In the genomic region with DNA sequence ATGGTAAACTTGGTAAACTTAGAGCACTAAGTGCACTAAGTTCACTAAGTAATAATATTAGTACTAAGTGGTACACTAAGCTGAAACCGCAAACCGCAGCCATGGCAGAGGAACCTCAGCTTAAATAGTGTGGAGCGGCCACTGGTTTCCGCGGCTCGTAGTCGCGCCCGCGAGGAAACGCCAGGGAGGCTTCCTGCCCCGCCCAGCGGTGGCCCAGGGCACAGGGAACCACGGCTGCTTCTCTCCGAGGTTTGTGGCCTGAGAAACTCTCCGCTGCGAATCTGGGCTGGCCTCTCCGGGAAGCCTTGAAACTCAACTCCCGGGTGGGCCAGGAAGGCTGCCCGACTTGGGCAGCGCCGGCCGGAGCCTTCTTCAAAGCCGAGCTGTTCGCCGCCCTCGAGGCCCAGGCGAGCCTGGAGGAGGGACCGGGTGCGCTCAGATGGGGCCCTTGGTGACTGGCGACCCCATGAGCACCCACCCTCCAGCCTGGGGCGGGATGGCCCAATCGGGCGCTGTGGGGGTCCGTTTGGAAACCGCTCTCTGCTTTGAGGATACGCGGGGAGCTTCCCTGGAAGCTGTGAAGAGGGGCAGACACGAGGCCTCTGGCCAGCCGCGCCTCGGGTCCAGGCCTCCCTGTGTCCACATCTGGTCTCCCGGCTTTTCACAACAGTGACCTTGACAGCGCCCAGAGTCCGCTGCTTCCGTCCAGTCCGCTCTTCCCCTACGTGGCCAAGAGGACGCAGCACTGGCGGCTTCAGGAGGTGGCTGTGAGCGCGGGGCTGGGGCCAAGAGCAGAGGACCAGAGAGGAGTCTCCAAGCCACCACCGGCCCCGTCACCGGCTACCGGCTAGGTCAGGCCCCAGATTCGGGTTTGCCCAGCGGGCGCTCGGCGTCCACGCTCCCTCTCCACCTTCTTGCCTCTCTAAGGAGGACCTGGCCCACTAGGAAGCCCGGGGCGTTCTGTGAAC, we compare ENCODE assay signal across 1 cellular context.
TF ChIP-seq lines count a peak whose summit lies in the region.

No MANE protein-coding gene starts in this region.

TF ChIP-seq in HepG2, 621 proteins besides CTCF, POLR2A, EP300 and RAD21 (continued from another document and continues in another):
- TF ChIP-seq, protein P1, sequence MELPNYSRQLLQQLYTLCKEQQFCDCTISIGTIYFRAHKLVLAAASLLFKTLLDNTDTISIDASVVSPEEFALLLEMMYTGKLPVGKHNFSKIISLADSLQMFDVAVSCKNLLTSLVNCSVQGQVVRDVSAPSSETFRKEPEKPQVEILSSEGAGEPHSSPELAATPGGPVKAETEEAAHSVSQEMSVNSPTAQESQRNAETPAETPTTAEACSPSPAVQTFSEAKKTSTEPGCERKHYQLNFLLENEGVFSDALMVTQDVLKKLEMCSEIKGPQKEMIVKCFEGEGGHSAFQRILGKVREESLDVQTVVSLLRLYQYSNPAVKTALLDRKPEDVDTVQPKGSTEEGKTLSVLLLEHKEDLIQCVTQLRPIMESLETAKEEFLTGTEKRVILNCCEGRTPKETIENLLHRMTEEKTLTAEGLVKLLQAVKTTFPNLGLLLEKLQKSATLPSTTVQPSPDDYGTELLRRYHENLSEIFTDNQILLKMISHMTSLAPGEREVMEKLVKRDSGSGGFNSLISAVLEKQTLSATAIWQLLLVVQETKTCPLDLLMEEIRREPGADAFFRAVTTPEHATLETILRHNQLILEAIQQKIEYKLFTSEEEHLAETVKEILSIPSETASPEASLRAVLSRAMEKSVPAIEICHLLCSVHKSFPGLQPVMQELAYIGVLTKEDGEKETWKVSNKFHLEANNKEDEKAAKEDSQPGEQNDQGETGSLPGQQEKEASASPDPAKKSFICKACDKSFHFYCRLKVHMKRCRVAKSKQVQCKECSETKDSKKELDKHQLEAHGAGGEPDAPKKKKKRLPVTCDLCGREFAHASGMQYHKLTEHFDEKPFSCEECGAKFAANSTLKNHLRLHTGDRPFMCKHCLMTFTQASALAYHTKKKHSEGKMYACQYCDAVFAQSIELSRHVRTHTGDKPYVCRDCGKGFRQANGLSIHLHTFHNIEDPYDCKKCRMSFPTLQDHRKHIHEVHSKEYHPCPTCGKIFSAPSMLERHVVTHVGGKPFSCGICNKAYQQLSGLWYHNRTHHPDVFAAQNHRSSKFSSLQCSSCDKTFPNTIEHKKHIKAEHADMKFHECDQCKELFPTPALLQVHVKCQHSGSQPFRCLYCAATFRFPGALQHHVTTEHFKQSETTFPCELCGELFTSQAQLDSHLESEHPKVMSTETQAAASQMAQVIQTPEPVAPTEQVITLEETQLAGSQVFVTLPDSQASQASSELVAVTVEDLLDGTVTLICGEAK (IDR thresholded peaks at IDR 0.05): no peak
- TF ChIP-seq, protein P1 (CRISPR knock-in tag; IDR thresholded peaks at IDR 0.05): peak; percentile 41; the same call in 1 of the 2 replicates
- TF ChIP-seq BCL6 (CRISPR knock-in tag; IDR thresholded peaks at IDR 0.05): peak; percentile 92
- no peak for TF ChIP-seq ZNF891 (CRISPR knock-in tag; IDR thresholded peaks at IDR 0.05)
- no peak for TF ChIP-seq TRIM22 (IDR thresholded peaks at IDR 0.05)
- TF ChIP-seq ZNF788 (CRISPR knock-in tag; IDR thresholded peaks at IDR 0.05; ENCODE audit: borderline replicate concordance): no peak
- TF ChIP-seq EED (CRISPR knock-in tag; IDR thresholded peaks at IDR 0.05): peak; percentile 87
- peak; percentile 42 for TF ChIP-seq HNF1B (CRISPR knock-in tag; IDR thresholded peaks at IDR 0.05)
- 0 out of 2 replicates have a peak, but pooled peaks have one; percentile 62 for TF ChIP-seq ZNF724P (CRISPR knock-in tag; IDR thresholded peaks at IDR 0.05; ENCODE audit: borderline replicate concordance)
- no peak for TF ChIP-seq ZNF30 (CRISPR knock-in tag; IDR thresholded peaks at IDR 0.05)
- TF ChIP-seq ASH2L (IDR thresholded peaks at IDR 0.05; ENCODE audit: insufficient read length, low read depth, low read length): no peak
- TF ChIP-seq ZNF17 (CRISPR knock-in tag; IDR thresholded peaks at IDR 0.05): no peak
- no peak for TF ChIP-seq DBP (CRISPR knock-in tag; IDR thresholded peaks at IDR 0.05; ENCODE audit: not compliant biosample characterization)
- TF ChIP-seq SPEN (CRISPR knock-in tag; IDR thresholded peaks at IDR 0.05; ENCODE audit: low read depth): no peak
- TF ChIP-seq ZNF7 (CRISPR knock-in tag; IDR thresholded peaks at IDR 0.05): no peak
- TF ChIP-seq KMT2B (CRISPR knock-in tag; IDR thresholded peaks at IDR 0.05): no peak
- no peak for TF ChIP-seq RARG (CRISPR knock-in tag; IDR thresholded peaks at IDR 0.05; ENCODE audit: low read depth)
- 0 out of 2 replicates have a peak, but pooled peaks have one; percentile 22 for TF ChIP-seq MEF2D (CRISPR knock-in tag; IDR thresholded peaks at IDR 0.05)
- TF ChIP-seq ZNF460 (CRISPR knock-in tag; IDR thresholded peaks at IDR 0.05; ENCODE audit: borderline replicate concordance): 0 out of 2 replicates have a peak, but pooled peaks have one; percentile 9
- TF ChIP-seq PAX8 (CRISPR knock-in tag; IDR thresholded peaks at IDR 0.05; ENCODE audit: borderline replicate concordance): no peak
- TF ChIP-seq TARDBP (CRISPR knock-in tag; IDR thresholded peaks at IDR 0.05): 0 out of 2 replicates have a peak, but pooled peaks have one; percentile 38
- no peak for TF ChIP-seq RFX1 (IDR thresholded peaks at IDR 0.05)
- TF ChIP-seq EZH2 (conservative IDR thresholded peaks at IDR 0.05; ENCODE audit: low read depth, low read length): no peak
- TF ChIP-seq ZNF343 (CRISPR knock-in tag; IDR thresholded peaks at IDR 0.05): no peak
- no peak for TF ChIP-seq ELK4 (CRISPR knock-in tag; IDR thresholded peaks at IDR 0.05; ENCODE audit: borderline replicate concordance)
- TF ChIP-seq SAFB2 (CRISPR knock-in tag; IDR thresholded peaks at IDR 0.05; ENCODE audit: borderline replicate concordance, low read depth): no peak
- TF ChIP-seq, protein P2, sequence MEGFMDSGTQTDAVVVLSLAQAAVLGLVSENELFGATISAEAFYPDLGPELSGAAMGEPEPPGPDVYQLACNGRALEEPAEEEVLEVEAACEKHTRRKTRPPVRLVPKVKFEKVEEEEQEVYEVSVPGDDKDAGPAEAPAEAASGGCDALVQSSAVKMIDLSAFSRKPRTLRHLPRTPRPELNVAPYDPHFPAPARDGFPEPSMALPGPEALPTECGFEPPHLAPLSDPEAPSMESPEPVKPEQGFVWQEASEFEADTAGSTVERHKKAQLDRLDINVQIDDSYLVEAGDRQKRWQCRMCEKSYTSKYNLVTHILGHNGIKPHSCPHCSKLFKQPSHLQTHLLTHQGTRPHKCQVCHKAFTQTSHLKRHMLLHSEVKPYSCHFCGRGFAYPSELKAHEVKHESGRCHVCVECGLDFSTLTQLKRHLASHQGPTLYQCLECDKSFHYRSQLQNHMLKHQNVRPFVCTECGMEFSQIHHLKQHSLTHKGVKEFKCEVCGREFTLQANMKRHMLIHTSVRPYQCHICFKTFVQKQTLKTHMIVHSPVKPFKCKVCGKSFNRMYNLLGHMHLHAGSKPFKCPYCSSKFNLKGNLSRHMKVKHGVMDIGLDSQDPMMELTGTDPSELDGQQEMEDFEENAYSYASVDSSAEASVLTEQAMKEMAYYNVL (CRISPR knock-in tag; IDR thresholded peaks at IDR 0.05; ENCODE audit: borderline replicate concordance): no peak
- TF ChIP-seq ZNF430 (CRISPR knock-in tag; IDR thresholded peaks at IDR 0.05): no peak
- TF ChIP-seq, protein P3, sequence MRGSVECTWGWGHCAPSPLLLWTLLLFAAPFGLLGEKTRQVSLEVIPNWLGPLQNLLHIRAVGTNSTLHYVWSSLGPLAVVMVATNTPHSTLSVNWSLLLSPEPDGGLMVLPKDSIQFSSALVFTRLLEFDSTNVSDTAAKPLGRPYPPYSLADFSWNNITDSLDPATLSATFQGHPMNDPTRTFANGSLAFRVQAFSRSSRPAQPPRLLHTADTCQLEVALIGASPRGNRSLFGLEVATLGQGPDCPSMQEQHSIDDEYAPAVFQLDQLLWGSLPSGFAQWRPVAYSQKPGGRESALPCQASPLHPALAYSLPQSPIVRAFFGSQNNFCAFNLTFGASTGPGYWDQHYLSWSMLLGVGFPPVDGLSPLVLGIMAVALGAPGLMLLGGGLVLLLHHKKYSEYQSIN (CRISPR knock-in tag; IDR thresholded peaks at IDR 0.05; ENCODE audit: borderline replicate concordance): no peak
- no peak for TF ChIP-seq ZEB1 (IDR thresholded peaks at IDR 0.05; ENCODE audit: insufficient replicate concordance, low read depth)
- no peak for TF ChIP-seq PBX3 (CRISPR knock-in tag; IDR thresholded peaks at IDR 0.05; ENCODE audit: borderline replicate concordance)
- TF ChIP-seq, protein P4, sequence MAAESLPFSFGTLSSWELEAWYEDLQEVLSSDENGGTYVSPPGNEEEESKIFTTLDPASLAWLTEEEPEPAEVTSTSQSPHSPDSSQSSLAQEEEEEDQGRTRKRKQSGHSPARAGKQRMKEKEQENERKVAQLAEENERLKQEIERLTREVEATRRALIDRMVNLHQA (CRISPR knock-in tag; IDR thresholded peaks at IDR 0.05): no peak
